Comparison of ENCODE assay signal across 1 cellular context in the genomic region with DNA sequence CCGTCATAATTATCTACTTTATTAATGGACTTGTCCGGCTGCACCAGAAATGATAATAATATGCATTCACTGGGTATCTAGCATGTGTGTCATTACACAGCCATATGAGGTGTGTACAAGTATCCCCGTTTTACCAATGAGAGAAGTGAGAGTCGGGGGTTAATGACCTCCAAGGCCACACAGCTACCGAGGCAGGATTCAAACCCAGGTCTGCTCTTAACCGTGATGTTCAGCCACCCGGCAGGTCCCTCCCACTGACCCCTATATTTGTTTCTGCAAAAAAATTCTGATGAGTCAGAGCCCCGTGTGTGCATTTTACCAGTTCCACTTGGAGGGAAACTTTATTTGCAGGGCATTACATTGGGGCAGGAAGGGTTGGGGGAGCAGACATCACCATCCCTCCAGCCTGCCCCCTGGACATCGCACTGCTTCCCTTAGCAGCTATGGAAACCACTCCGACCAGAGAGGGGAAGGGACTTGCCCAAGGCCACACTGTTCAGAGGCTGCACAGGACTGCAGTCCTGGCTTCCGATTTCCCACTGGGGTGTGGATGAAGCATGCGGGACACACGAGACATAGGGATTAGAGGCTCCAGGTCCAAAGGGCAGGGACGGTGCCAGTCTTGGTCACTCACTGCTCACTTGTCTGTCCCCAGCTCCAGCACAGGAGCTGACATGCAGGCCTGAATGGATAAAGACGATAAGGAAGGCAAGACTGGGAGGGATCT.
TF ChIP-seq lines count a peak whose summit lies in the region.

No MANE protein-coding gene starts in this region.

TF ChIP-seq in HepG2, 621 proteins besides CTCF, POLR2A, EP300 and RAD21 (continues in another document):
- TF ChIP-seq ZNF878 (CRISPR knock-in tag; IDR thresholded peaks at IDR 0.05): no peak
- 0 out of 2 replicates have a peak, but pooled peaks have one; percentile 39 for TF ChIP-seq KMT2B (CRISPR knock-in tag; IDR thresholded peaks at IDR 0.05)
- no peak for TF ChIP-seq ZNF562 (CRISPR knock-in tag; IDR thresholded peaks at IDR 0.05; ENCODE audit: borderline replicate concordance)
- TF ChIP-seq, protein P1, sequence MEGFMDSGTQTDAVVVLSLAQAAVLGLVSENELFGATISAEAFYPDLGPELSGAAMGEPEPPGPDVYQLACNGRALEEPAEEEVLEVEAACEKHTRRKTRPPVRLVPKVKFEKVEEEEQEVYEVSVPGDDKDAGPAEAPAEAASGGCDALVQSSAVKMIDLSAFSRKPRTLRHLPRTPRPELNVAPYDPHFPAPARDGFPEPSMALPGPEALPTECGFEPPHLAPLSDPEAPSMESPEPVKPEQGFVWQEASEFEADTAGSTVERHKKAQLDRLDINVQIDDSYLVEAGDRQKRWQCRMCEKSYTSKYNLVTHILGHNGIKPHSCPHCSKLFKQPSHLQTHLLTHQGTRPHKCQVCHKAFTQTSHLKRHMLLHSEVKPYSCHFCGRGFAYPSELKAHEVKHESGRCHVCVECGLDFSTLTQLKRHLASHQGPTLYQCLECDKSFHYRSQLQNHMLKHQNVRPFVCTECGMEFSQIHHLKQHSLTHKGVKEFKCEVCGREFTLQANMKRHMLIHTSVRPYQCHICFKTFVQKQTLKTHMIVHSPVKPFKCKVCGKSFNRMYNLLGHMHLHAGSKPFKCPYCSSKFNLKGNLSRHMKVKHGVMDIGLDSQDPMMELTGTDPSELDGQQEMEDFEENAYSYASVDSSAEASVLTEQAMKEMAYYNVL (CRISPR knock-in tag; IDR thresholded peaks at IDR 0.05; ENCODE audit: borderline replicate concordance): peak; percentile 80
- peak; percentile 61; the same call in 1 of the 2 replicates for TF ChIP-seq MTA1 (CRISPR knock-in tag; IDR thresholded peaks at IDR 0.05; ENCODE audit: borderline replicate concordance)
- TF ChIP-seq, protein P2, sequence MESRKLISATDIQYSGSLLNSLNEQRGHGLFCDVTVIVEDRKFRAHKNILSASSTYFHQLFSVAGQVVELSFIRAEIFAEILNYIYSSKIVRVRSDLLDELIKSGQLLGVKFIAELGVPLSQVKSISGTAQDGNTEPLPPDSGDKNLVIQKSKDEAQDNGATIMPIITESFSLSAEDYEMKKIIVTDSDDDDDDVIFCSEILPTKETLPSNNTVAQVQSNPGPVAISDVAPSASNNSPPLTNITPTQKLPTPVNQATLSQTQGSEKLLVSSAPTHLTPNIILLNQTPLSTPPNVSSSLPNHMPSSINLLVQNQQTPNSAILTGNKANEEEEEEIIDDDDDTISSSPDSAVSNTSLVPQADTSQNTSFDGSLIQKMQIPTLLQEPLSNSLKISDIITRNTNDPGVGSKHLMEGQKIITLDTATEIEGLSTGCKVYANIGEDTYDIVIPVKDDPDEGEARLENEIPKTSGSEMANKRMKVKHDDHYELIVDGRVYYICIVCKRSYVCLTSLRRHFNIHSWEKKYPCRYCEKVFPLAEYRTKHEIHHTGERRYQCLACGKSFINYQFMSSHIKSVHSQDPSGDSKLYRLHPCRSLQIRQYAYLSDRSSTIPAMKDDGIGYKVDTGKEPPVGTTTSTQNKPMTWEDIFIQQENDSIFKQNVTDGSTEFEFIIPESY (CRISPR knock-in tag; IDR thresholded peaks at IDR 0.05): no peak
- no peak for TF ChIP-seq YY1 (IDR thresholded peaks at IDR 0.05; ENCODE audit: insufficient read depth, insufficient replicate concordance, low read depth, low read length)
- no peak for TF ChIP-seq TOPORS (CRISPR knock-in tag; IDR thresholded peaks at IDR 0.05)
- no peak for TF ChIP-seq JUN (CRISPR knock-in tag; IDR thresholded peaks at IDR 0.05)
- TF ChIP-seq, protein P3, sequence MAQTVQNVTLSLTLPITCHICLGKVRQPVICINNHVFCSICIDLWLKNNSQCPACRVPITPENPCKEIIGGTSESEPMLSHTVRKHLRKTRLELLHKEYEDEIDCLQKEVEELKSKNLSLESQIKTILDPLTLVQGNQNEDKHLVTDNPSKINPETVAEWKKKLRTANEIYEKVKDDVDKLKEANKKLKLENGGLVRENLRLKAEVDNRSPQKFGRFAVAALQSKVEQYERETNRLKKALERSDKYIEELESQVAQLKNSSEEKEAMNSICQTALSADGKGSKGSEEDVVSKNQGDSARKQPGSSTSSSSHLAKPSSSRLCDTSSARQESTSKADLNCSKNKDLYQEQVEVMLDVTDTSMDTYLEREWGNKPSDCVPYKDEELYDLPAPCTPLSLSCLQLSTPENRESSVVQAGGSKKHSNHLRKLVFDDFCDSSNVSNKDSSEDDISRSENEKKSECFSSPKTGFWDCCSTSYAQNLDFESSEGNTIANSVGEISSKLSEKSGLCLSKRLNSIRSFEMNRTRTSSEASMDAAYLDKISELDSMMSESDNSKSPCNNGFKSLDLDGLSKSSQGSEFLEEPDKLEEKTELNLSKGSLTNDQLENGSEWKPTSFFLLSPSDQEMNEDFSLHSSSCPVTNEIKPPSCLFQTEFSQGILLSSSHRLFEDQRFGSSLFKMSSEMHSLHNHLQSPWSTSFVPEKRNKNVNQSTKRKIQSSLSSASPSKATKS (CRISPR knock-in tag; IDR thresholded peaks at IDR 0.05): no peak
- TF ChIP-seq, protein P4, sequence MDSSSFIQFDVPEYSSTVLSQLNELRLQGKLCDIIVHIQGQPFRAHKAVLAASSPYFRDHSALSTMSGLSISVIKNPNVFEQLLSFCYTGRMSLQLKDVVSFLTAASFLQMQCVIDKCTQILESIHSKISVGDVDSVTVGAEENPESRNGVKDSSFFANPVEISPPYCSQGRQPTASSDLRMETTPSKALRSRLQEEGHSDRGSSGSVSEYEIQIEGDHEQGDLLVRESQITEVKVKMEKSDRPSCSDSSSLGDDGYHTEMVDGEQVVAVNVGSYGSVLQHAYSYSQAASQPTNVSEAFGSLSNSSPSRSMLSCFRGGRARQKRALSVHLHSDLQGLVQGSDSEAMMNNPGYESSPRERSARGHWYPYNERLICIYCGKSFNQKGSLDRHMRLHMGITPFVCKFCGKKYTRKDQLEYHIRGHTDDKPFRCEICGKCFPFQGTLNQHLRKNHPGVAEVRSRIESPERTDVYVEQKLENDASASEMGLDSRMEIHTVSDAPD (CRISPR knock-in tag; IDR thresholded peaks at IDR 0.05): no peak
- TF ChIP-seq ZSCAN21 (CRISPR knock-in tag; IDR thresholded peaks at IDR 0.05; ENCODE audit: borderline replicate concordance): 0 out of 2 replicates have a peak, but pooled peaks have one; percentile 33
- no peak for TF ChIP-seq ZNF335 (CRISPR knock-in tag; IDR thresholded peaks at IDR 0.05)
- no peak for TF ChIP-seq PAWR (CRISPR knock-in tag; IDR thresholded peaks at IDR 0.05; ENCODE audit: borderline replicate concordance)
- peak; percentile 29; the same call in 1 of the 2 replicates for TF ChIP-seq RARA (CRISPR knock-in tag; IDR thresholded peaks at IDR 0.05)
- TF ChIP-seq, protein P5, sequence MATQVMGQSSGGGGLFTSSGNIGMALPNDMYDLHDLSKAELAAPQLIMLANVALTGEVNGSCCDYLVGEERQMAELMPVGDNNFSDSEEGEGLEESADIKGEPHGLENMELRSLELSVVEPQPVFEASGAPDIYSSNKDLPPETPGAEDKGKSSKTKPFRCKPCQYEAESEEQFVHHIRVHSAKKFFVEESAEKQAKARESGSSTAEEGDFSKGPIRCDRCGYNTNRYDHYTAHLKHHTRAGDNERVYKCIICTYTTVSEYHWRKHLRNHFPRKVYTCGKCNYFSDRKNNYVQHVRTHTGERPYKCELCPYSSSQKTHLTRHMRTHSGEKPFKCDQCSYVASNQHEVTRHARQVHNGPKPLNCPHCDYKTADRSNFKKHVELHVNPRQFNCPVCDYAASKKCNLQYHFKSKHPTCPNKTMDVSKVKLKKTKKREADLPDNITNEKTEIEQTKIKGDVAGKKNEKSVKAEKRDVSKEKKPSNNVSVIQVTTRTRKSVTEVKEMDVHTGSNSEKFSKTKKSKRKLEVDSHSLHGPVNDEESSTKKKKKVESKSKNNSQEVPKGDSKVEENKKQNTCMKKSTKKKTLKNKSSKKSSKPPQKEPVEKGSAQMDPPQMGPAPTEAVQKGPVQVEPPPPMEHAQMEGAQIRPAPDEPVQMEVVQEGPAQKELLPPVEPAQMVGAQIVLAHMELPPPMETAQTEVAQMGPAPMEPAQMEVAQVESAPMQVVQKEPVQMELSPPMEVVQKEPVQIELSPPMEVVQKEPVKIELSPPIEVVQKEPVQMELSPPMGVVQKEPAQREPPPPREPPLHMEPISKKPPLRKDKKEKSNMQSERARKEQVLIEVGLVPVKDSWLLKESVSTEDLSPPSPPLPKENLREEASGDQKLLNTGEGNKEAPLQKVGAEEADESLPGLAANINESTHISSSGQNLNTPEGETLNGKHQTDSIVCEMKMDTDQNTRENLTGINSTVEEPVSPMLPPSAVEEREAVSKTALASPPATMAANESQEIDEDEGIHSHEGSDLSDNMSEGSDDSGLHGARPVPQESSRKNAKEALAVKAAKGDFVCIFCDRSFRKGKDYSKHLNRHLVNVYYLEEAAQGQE (IDR thresholded peaks at IDR 0.05; ENCODE audit: borderline replicate concordance in 1 of 2, low read depth in 1 of 2, low read length in 2 of 2): no peak
- TF ChIP-seq ZMYM2 (CRISPR knock-in tag; IDR thresholded peaks at IDR 0.05): peak; percentile 87
- peak; percentile 59; the same call in 1 of the 2 replicates for TF ChIP-seq ZNF547 (CRISPR knock-in tag; IDR thresholded peaks at IDR 0.05)
- peak; percentile 87 for TF ChIP-seq FOSL2 (CRISPR knock-in tag; IDR thresholded peaks at IDR 0.05)
- TF ChIP-seq HMG20A (CRISPR knock-in tag; IDR thresholded peaks at IDR 0.05; ENCODE audit: borderline replicate concordance): no peak
- TF ChIP-seq RXRA (CRISPR knock-in tag; IDR thresholded peaks at IDR 0.05): peak; percentile 71; the same call in 1 of the 2 replicates
- TF ChIP-seq, protein P6, sequence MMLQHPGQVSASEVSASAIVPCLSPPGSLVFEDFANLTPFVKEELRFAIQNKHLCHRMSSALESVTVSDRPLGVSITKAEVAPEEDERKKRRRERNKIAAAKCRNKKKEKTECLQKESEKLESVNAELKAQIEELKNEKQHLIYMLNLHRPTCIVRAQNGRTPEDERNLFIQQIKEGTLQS (CRISPR knock-in tag; IDR thresholded peaks at IDR 0.05): peak; percentile 60; the same call in 1 of the 2 replicates
- TF ChIP-seq, protein P7, sequence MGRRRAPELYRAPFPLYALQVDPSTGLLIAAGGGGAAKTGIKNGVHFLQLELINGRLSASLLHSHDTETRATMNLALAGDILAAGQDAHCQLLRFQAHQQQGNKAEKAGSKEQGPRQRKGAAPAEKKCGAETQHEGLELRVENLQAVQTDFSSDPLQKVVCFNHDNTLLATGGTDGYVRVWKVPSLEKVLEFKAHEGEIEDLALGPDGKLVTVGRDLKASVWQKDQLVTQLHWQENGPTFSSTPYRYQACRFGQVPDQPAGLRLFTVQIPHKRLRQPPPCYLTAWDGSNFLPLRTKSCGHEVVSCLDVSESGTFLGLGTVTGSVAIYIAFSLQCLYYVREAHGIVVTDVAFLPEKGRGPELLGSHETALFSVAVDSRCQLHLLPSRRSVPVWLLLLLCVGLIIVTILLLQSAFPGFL (CRISPR knock-in tag; IDR thresholded peaks at IDR 0.05): no peak
- TF ChIP-seq ZBTB7B (CRISPR knock-in tag; IDR thresholded peaks at IDR 0.05): peak; percentile 63
- TF ChIP-seq, protein P8, sequence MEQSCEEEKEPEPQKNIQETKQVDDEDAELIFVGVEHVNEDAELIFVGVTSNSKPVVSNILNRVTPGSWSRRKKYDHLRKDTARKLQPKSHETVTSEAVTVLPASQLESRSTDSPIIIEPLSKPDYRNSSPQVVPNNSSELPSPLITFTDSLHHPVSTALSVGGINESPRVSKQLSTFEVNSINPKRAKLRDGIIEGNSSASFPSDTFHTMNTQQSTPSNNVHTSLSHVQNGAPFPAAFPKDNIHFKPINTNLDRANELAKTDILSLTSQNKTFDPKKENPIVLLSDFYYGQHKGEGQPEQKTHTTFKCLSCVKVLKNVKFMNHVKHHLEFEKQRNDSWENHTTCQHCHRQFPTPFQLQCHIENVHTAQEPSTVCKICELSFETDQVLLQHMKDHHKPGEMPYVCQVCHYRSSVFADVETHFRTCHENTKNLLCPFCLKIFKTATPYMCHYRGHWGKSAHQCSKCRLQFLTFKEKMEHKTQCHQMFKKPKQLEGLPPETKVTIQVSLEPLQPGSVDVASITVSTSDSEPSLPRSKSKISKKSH (CRISPR knock-in tag; IDR thresholded peaks at IDR 0.05; ENCODE audit: borderline replicate concordance): peak; percentile 37; the same call in 1 of the 2 replicates
- no peak for TF ChIP-seq ZFYVE20 (CRISPR knock-in tag; IDR thresholded peaks at IDR 0.05; ENCODE audit: borderline replicate concordance, low read depth)
- no peak; the same call in 1 of the 2 replicates for TF ChIP-seq ZNF556 (CRISPR knock-in tag; IDR thresholded peaks at IDR 0.05; ENCODE audit: borderline replicate concordance)
- TF ChIP-seq, protein P9, sequence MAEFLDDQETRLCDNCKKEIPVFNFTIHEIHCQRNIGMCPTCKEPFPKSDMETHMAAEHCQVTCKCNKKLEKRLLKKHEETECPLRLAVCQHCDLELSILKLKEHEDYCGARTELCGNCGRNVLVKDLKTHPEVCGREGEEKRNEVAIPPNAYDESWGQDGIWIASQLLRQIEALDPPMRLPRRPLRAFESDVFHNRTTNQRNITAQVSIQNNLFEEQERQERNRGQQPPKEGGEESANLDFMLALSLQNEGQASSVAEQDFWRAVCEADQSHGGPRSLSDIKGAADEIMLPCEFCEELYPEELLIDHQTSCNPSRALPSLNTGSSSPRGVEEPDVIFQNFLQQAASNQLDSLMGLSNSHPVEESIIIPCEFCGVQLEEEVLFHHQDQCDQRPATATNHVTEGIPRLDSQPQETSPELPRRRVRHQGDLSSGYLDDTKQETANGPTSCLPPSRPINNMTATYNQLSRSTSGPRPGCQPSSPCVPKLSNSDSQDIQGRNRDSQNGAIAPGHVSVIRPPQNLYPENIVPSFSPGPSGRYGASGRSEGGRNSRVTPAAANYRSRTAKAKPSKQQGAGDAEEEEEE (CRISPR knock-in tag; IDR thresholded peaks at IDR 0.05; ENCODE audit: borderline replicate concordance): no peak
- peak; percentile 21; the same call in 1 of the 2 replicates for TF ChIP-seq NFE2L2 (IDR thresholded peaks at IDR 0.05; ENCODE audit: low read length)
- TF ChIP-seq TARDBP (CRISPR knock-in tag; IDR thresholded peaks at IDR 0.05): 0 out of 2 replicates have a peak, but pooled peaks have one; percentile 59
- TF ChIP-seq TBX3 (IDR thresholded peaks at IDR 0.05; ENCODE audit: borderline replicate concordance): peak; percentile 15; the same call in 1 of the 2 replicates
- TF ChIP-seq, protein P10, sequence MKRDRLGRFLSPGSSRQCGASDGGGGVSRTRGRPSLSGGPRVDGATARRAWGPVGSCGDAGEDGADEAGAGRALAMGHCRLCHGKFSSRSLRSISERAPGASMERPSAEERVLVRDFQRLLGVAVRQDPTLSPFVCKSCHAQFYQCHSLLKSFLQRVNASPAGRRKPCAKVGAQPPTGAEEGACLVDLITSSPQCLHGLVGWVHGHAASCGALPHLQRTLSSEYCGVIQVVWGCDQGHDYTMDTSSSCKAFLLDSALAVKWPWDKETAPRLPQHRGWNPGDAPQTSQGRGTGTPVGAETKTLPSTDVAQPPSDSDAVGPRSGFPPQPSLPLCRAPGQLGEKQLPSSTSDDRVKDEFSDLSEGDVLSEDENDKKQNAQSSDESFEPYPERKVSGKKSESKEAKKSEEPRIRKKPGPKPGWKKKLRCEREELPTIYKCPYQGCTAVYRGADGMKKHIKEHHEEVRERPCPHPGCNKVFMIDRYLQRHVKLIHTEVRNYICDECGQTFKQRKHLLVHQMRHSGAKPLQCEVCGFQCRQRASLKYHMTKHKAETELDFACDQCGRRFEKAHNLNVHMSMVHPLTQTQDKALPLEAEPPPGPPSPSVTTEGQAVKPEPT (CRISPR knock-in tag; IDR thresholded peaks at IDR 0.05; ENCODE audit: low read depth): 0 out of 2 replicates have a peak, but pooled peaks have one; percentile 34
- 0 out of 2 replicates have a peak, but pooled peaks have one; percentile 19 for TF ChIP-seq SRY (CRISPR knock-in tag; IDR thresholded peaks at IDR 0.05)
